In the genomic region with DNA sequence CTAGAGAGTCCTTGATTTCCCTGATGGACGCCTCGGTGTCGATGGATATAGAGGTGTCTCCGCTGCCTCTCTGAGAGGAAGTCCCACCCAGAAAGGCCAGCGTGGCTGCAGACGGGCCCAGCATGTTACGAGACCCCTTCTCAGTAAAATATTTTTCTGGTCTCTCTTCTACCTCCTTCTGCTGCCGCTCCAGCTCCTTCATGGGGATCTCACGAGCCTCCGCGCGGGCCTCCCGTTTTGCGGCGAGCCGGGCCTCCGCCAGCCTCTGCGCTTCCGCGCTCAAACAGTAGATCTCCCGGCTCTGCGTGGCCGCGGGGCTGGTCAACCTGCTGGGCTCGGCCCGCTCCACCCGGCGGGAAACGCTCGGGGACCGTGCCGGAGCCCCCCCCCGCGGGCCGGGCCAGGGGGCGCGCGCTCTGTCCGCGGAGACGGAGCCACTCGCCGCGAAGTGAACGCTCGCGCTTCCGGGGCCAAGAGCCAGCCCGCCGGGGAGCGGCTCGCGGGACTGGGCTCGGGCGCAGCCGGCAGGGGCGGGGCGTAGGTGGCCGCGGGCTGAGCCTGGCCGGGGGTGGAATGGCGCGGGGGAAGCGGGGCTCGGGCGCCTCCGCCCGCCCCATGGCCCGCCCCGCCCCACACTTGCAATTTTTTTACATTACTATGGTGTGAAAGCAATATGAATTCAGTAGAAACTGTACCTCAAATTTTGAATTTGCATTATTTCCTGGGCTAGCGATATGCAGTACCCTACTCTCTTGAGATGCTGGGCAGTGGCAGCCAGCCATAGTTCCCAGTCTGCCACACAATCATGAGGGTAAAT, we compare ENCODE assay signal across 1 cellular context.
A peak's percentile ranks its signal among the peaks of the same experiment; 100 is the strongest.
TF ChIP-seq lines count a peak whose summit lies in the region.

No MANE protein-coding gene starts in this region.

TF ChIP-seq in HepG2, 621 proteins besides CTCF, POLR2A, EP300 and RAD21 (continued from another document and continues in another):
- TF ChIP-seq, protein P1, sequence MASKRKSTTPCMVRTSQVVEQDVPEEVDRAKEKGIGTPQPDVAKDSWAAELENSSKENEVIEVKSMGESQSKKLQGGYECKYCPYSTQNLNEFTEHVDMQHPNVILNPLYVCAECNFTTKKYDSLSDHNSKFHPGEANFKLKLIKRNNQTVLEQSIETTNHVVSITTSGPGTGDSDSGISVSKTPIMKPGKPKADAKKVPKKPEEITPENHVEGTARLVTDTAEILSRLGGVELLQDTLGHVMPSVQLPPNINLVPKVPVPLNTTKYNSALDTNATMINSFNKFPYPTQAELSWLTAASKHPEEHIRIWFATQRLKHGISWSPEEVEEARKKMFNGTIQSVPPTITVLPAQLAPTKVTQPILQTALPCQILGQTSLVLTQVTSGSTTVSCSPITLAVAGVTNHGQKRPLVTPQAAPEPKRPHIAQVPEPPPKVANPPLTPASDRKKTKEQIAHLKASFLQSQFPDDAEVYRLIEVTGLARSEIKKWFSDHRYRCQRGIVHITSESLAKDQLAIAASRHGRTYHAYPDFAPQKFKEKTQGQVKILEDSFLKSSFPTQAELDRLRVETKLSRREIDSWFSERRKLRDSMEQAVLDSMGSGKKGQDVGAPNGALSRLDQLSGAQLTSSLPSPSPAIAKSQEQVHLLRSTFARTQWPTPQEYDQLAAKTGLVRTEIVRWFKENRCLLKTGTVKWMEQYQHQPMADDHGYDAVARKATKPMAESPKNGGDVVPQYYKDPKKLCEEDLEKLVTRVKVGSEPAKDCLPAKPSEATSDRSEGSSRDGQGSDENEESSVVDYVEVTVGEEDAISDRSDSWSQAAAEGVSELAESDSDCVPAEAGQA (IDR thresholded peaks at IDR 0.05; ENCODE audit: low read depth), result no peak
- TF ChIP-seq, protein P1 (CRISPR knock-in tag; IDR thresholded peaks at IDR 0.05; ENCODE audit: borderline replicate concordance), result peak; percentile 68; the same call in 1 of the 2 replicates
- TF ChIP-seq RFX3 (CRISPR knock-in tag; IDR thresholded peaks at IDR 0.05) (no peak), GABPB1 (CRISPR knock-in tag; IDR thresholded peaks at IDR 0.05) (peak; percentile 75), BRCA1 (CRISPR knock-in tag; IDR thresholded peaks at IDR 0.05) (0 out of 2 replicates have a peak, but pooled peaks have one; percentile 1), PHF21A (CRISPR knock-in tag; IDR thresholded peaks at IDR 0.05) (peak; percentile 60), RBM39 (IDR thresholded peaks at IDR 0.05; ENCODE audit: low read depth, low read length, poor library complexity, severe bottlenecking) (peak; percentile 88), ZNF564 (CRISPR knock-in tag; IDR thresholded peaks at IDR 0.05) (peak; percentile 77; the same call in 1 of the 2 replicates), MTF1 (CRISPR knock-in tag; IDR thresholded peaks at IDR 0.05) (no peak), XRCC5 (optimal IDR thresholded peaks at IDR 0.05; ENCODE audit: low read length) (peak; percentile 58), ZFY (CRISPR knock-in tag; IDR thresholded peaks at IDR 0.05) (peak; percentile 89), ZNF547 (CRISPR knock-in tag; IDR thresholded peaks at IDR 0.05) (peak; percentile 89), SIN3A (IDR thresholded peaks at IDR 0.05; ENCODE audit: borderline replicate concordance, low read depth, low read length) (0 out of 2 replicates have a peak, but pooled peaks have one; percentile 38), CCDC6 (CRISPR knock-in tag; IDR thresholded peaks at IDR 0.05) (peak; percentile 69; the same call in 1 of the 2 replicates), ZSCAN20 (CRISPR knock-in tag; IDR thresholded peaks at IDR 0.05; ENCODE audit: borderline replicate concordance) (peak; percentile 69; the same call in 1 of the 2 replicates), ZNF256 (CRISPR knock-in tag; conservative IDR thresholded peaks at IDR 0.05) (no peak), ZNF331 (CRISPR knock-in tag; IDR thresholded peaks at IDR 0.05) (peak; percentile 51), ZFP36 (IDR thresholded peaks at IDR 0.05; ENCODE audit: borderline replicate concordance, low read depth, low read length, partially characterized antibody) (no peak)
- TF ChIP-seq, protein P2, sequence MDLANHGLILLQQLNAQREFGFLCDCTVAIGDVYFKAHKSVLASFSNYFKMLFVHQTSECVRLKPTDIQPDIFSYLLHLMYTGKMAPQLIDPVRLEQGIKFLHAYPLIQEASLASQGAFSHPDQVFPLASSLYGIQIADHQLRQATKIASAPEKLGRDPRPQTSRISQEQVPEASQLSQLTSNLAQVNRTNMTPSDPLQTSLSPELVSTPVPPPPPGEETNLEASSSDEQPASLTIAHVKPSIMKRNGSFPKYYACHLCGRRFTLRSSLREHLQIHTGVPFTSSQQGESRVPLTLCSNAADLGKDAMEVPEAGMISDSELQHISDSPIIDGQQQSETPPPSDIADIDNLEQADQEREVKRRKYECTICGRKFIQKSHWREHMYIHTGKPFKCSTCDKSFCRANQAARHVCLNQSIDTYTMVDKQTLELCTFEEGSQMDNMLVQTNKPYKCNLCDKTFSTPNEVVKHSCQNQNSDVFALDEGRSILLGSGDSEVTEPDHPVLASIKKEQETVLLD (CRISPR knock-in tag; IDR thresholded peaks at IDR 0.05; ENCODE audit: low read depth), result 0 out of 2 replicates have a peak, but pooled peaks have one; percentile 58
- TF ChIP-seq, protein P3, sequence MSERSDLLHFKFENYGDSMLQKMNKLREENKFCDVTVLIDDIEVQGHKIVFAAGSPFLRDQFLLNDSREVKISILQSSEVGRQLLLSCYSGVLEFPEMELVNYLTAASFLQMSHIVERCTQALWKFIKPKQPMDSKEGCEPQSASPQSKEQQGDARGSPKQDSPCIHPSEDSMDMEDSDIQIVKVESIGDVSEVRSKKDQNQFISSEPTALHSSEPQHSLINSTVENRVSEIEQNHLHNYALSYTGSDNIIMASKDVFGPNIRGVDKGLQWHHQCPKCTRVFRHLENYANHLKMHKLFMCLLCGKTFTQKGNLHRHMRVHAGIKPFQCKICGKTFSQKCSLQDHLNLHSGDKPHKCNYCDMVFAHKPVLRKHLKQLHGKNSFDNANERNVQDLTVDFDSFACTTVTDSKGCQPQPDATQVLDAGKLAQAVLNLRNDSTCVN (CRISPR knock-in tag; IDR thresholded peaks at IDR 0.05; ENCODE audit: borderline replicate concordance), result 0 out of 2 replicates have a peak, but pooled peaks have one; percentile 36
- TF ChIP-seq, protein P4, sequence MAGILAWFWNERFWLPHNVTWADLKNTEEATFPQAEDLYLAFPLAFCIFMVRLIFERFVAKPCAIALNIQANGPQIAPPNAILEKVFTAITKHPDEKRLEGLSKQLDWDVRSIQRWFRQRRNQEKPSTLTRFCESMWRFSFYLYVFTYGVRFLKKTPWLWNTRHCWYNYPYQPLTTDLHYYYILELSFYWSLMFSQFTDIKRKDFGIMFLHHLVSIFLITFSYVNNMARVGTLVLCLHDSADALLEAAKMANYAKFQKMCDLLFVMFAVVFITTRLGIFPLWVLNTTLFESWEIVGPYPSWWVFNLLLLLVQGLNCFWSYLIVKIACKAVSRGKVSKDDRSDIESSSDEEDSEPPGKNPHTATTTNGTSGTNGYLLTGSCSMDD (CRISPR knock-in tag; IDR thresholded peaks at IDR 0.05), result no peak
- TF ChIP-seq, protein P5, sequence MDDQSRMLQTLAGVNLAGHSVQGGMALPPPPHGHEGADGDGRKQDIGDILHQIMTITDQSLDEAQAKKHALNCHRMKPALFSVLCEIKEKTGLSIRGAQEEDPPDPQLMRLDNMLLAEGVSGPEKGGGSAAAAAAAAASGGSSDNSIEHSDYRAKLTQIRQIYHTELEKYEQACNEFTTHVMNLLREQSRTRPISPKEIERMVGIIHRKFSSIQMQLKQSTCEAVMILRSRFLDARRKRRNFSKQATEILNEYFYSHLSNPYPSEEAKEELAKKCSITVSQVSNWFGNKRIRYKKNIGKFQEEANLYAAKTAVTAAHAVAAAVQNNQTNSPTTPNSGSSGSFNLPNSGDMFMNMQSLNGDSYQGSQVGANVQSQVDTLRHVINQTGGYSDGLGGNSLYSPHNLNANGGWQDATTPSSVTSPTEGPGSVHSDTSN (CRISPR knock-in tag; IDR thresholded peaks at IDR 0.05; ENCODE audit: borderline replicate concordance), result no peak
- TF ChIP-seq, protein P6, sequence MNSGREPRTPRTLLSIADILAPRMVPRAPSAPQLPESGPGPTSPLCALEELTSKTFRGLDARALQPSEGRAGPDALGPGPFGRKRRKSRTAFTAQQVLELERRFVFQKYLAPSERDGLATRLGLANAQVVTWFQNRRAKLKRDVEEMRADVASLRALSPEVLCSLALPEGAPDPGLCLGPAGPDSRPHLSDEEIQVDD (CRISPR knock-in tag; IDR thresholded peaks at IDR 0.05; ENCODE audit: borderline replicate concordance), result peak; percentile 65; the same call in 1 of the 2 replicates
- TF ChIP-seq, protein P7, sequence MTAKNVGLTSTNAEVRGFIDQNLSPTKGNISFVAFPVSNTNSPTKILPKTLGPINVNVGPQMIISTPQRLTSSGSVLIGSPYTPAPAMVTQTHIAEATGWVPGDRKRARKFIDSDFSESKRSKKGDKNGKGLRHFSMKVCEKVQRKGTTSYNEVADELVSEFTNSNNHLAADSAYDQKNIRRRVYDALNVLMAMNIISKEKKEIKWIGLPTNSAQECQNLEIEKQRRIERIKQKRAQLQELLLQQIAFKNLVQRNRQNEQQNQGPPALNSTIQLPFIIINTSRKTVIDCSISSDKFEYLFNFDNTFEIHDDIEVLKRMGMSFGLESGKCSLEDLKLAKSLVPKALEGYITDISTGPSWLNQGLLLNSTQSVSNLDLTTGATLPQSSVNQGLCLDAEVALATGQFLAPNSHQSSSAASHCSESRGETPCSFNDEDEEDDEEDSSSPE (CRISPR knock-in tag; IDR thresholded peaks at IDR 0.05), result peak; percentile 72
- TF ChIP-seq, protein P8, sequence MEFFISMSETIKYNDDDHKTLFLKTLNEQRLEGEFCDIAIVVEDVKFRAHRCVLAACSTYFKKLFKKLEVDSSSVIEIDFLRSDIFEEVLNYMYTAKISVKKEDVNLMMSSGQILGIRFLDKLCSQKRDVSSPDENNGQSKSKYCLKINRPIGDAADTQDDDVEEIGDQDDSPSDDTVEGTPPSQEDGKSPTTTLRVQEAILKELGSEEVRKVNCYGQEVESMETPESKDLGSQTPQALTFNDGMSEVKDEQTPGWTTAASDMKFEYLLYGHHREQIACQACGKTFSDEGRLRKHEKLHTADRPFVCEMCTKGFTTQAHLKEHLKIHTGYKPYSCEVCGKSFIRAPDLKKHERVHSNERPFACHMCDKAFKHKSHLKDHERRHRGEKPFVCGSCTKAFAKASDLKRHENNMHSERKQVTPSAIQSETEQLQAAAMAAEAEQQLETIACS (CRISPR knock-in tag; IDR thresholded peaks at IDR 0.05), result peak; percentile 67
- TF ChIP-seq, protein P9, sequence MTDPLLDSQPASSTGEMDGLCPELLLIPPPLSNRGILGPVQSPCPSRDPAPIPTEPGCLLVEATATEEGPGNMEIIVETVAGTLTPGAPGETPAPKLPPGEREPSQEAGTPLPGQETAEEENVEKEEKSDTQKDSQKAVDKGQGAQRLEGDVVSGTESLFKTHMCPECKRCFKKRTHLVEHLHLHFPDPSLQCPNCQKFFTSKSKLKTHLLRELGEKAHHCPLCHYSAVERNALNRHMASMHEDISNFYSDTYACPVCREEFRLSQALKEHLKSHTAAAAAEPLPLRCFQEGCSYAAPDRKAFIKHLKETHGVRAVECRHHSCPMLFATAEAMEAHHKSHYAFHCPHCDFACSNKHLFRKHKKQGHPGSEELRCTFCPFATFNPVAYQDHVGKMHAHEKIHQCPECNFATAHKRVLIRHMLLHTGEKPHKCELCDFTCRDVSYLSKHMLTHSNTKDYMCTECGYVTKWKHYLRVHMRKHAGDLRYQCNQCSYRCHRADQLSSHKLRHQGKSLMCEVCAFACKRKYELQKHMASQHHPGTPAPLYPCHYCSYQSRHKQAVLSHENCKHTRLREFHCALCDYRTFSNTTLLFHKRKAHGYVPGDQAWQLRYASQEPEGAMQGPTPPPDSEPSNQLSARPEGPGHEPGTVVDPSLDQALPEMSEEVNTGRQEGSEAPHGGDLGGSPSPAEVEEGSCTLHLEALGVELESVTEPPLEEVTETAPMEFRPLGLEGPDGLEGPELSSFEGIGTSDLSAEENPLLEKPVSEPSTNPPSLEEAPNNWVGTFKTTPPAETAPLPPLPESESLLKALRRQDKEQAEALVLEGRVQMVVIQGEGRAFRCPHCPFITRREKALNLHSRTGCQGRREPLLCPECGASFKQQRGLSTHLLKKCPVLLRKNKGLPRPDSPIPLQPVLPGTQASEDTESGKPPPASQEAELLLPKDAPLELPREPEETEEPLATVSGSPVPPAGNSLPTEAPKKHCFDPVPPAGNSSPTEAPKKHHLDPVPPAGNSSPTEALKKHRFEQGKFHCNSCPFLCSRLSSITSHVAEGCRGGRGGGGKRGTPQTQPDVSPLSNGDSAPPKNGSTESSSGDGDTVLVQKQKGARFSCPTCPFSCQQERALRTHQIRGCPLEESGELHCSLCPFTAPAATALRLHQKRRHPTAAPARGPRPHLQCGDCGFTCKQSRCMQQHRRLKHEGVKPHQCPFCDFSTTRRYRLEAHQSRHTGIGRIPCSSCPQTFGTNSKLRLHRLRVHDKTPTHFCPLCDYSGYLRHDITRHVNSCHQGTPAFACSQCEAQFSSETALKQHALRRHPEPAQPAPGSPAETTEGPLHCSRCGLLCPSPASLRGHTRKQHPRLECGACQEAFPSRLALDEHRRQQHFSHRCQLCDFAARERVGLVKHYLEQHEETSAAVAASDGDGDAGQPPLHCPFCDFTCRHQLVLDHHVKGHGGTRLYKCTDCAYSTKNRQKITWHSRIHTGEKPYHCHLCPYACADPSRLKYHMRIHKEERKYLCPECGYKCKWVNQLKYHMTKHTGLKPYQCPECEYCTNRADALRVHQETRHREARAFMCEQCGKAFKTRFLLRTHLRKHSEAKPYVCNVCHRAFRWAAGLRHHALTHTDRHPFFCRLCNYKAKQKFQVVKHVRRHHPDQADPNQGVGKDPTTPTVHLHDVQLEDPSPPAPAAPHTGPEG (CRISPR knock-in tag; IDR thresholded peaks at IDR 0.05), result peak; percentile 82
- TF ChIP-seq, protein P10, sequence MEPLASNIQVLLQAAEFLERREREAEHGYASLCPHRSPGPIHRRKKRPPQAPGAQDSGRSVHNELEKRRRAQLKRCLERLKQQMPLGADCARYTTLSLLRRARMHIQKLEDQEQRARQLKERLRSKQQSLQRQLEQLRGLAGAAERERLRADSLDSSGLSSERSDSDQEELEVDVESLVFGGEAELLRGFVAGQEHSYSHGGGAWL (CRISPR knock-in tag; IDR thresholded peaks at IDR 0.05), result peak; percentile 68; the same call in 1 of the 2 replicates
